ENCODE assay signal across 31 cellular contexts in genomic region chr1:214425101-214425500, GRCh38.
DNase-seq lines count a peak whose midpoint lies in the region; ATAC-seq and TF ChIP-seq lines count a peak whose summit lies in the region.
"Had no signal": no experiment of that assay in that cellular context is flagged by ENCODE, and none has a peak within 500 bp of the region (broad histone marks: within the 10 kb centered on the region; RNA-seq: fewer than 3 reads in every experiment).

No MANE protein-coding gene starts in this region.

- H3K27me3 Mint-ChIP-seq in activated naive CD8-positive, alpha-beta T cell treated with anti-CD3 and anti-CD28 coated beads for 36 hours: no peaks in the 10 kb centered on the region
- peaks cover 3% of the 10 kb centered on the region for H3K27me3 Mint-ChIP-seq in activated naive CD8-positive, alpha-beta T cell treated with anti-CD3 and anti-CD28 coated beads, Interleukin-2, amount 50 U/mL, for 24 hours
- H3K27me3 Mint-ChIP-seq in WTC11 (ENCODE audit: low read depth): no peaks in the 10 kb centered on the region
- H3K27me3 Mint-ChIP-seq in T-helper 2 cell treated with Interferon-gamma antibody and Interleukin-4, amounts not matched to agents 5 μg/mL and 100 μg/mL, for 36 hours (ENCODE audit: low read depth): no peaks in the 10 kb centered on the region
- H3K27me3 Mint-ChIP-seq: dendritic cell treated with granulocyte-macrophage colony-stimulating factor and Interleukin-4, amounts not matched to agents 40 ng/mL and 50 ng/mL, for 4 days had no signal

- peak overlapping the region; percentile 94 for H3K27ac ChIP-seq in epithelial cell of prostate
- H3K27ac ChIP-seq: gastroesophageal sphincter, thoracic aorta, VCaP had no signal

- H3K36me3 Mint-ChIP-seq in activated naive CD8-positive, alpha-beta T cell treated with anti-CD3 and anti-CD28 coated beads for 36 hours: peaks cover 6% of the 10 kb centered on the region
- H3K36me3 Mint-ChIP-seq in activated naive CD8-positive, alpha-beta T cell treated with anti-CD3 and anti-CD28 coated beads, Interleukin-2, amount 50 U/mL, for 24 hours (ENCODE audit: low read depth): no peaks in the 10 kb centered on the region
- 0 out of 2 replicates have a peak, but pooled peaks cover 3% of the 10 kb centered on the region for H3K36me3 Mint-ChIP-seq in WTC11
- peaks cover 20% of the 10 kb centered on the region for H3K36me3 Mint-ChIP-seq in T-helper 2 cell treated with Interferon-gamma antibody and Interleukin-4, amounts not matched to agents 5 μg/mL and 100 μg/mL, for 36 hours (ENCODE audit: low read depth)
- H3K36me3 Mint-ChIP-seq: naive B cell had no signal

- no peak overlapping the region for H3K4me3 Mint-ChIP-seq in activated naive CD8-positive, alpha-beta T cell treated with anti-CD3 and anti-CD28 coated beads for 36 hours
- no peak overlapping the region for H3K4me3 Mint-ChIP-seq in activated naive CD8-positive, alpha-beta T cell treated with anti-CD3 and anti-CD28 coated beads, Interleukin-2, amount 50 U/mL, for 24 hours
- no peak overlapping the region for H3K4me3 Mint-ChIP-seq in WTC11
- no peak overlapping the region for H3K4me3 Mint-ChIP-seq in T-helper 2 cell treated with Interferon-gamma antibody and Interleukin-4, amounts not matched to agents 5 μg/mL and 100 μg/mL, for 36 hours
- H3K4me3 Mint-ChIP-seq: activated CD4-positive, alpha-beta T cell treated with anti-CD3 and anti-CD28 coated beads, Interleukin-2, amount 10 ng/mL, durations not matched to agents 24 days and 14 days; activated CD8-positive, alpha-beta memory T cell treated with anti-CD3 and anti-CD28 coated beads, Interleukin-2, amount 10 ng/mL, durations not matched to agents 7 days and 5 days; dendritic cell treated with granulocyte-macrophage colony-stimulating factor and Interleukin-4, amounts not matched to agents 40 ng/mL and 50 ng/mL, for 4 days; endodermal cell; mesothelial cell of epicardium; naive B cell had no signal

- POLR2A ChIA-PET in WTC11 (lab: Charles Lee): no interaction called here

- peaks cover 2% of the 10 kb centered on the region for H3K9me3 Mint-ChIP-seq in activated naive CD8-positive, alpha-beta T cell treated with anti-CD3 and anti-CD28 coated beads for 36 hours
- H3K9me3 Mint-ChIP-seq in activated naive CD8-positive, alpha-beta T cell treated with anti-CD3 and anti-CD28 coated beads, Interleukin-2, amount 50 U/mL, for 24 hours: peaks cover 5% of the 10 kb centered on the region
- no peaks in the 10 kb centered on the region for H3K9me3 Mint-ChIP-seq in WTC11
- peaks cover 6% of the 10 kb centered on the region for H3K9me3 Mint-ChIP-seq in T-helper 2 cell treated with Interferon-gamma antibody and Interleukin-4, amounts not matched to agents 5 μg/mL and 100 μg/mL, for 36 hours
- H3K9me3 Mint-ChIP-seq: endodermal cell, mesothelial cell of epicardium had no signal

- no peak for DNase-seq in activated naive CD8-positive, alpha-beta T cell treated with anti-CD3 and anti-CD28 coated beads for 36 hours
- DNase-seq in activated naive CD8-positive, alpha-beta T cell treated with anti-CD3 and anti-CD28 coated beads, Interleukin-2, amount 50 U/mL, for 24 hours: no peak
- DNase-seq in WTC11 (ENCODE audit: low spot score) (no peak), epithelial cell of prostate (ENCODE audit: low read depth, low spot score) (no peak)
- DNase-seq in T-helper 2 cell treated with Interferon-gamma antibody and Interleukin-4, amounts not matched to agents 5 μg/mL and 100 μg/mL, for 36 hours (ENCODE audit: low spot score): no peak
- DNase-seq in activated naive CD4-positive, alpha-beta T cell treated with anti-CD3 and anti-CD28 coated beads, Interleukin-2, amount 50 U/mL, for 16 hours: no peak
- DNase-seq: ACHN; activated CD4-positive, alpha-beta T cell treated with anti-CD3 and anti-CD28 coated beads, Interleukin-2, amount 10 ng/mL, durations not matched to agents 24 days and 14 days; activated CD8-positive, alpha-beta memory T cell treated with anti-CD3 and anti-CD28 coated beads, Interleukin-2, amount 10 ng/mL, durations not matched to agents 7 days and 5 days; activated naive CD4-positive, alpha-beta T cell treated with Interleukin-2 at 50 U/mL for 16 hours; activated T-cell treated with anti-CD3 and anti-CD28 coated beads, Interleukin-2, amount 50 U/mL, for 48 hours; anterior cingulate cortex; caudate nucleus; DMS79 treated with DMSO at 0.1 percent for 48 hours; endodermal cell; hypothalamus; left ventricle myocardium superior; naive B cell; NCI-H1417; NCI-H2081 treated with DMSO at 0.1 percent for 48 hours; NCI-H774; RPMI8226; stimulated activated naive CD8-positive, alpha-beta T cell treated with anti-CD3 and anti-CD28 coated beads, Interleukin-15, Interleukin-2, amounts not matched to agents 100 U/mL and 50 U/mL, for 24 hours had no signal

- TF ChIP-seq CTCF in WTC11 (IDR thresholded peaks at IDR 0.05): no peak

- H3K4me1 Mint-ChIP-seq in activated naive CD8-positive, alpha-beta T cell treated with anti-CD3 and anti-CD28 coated beads for 36 hours: peaks cover 24% of the 10 kb centered on the region
- H3K4me1 Mint-ChIP-seq in activated naive CD8-positive, alpha-beta T cell treated with anti-CD3 and anti-CD28 coated beads, Interleukin-2, amount 50 U/mL, for 24 hours: peaks cover 30% of the 10 kb centered on the region
- peaks cover 62% of the 10 kb centered on the region for H3K4me1 Mint-ChIP-seq in WTC11
- peaks cover 58% of the 10 kb centered on the region for H3K4me1 Mint-ChIP-seq in T-helper 2 cell treated with Interferon-gamma antibody and Interleukin-4, amounts not matched to agents 5 μg/mL and 100 μg/mL, for 36 hours (ENCODE audit: low read depth)

- CTCF ChIA-PET in WTC11 (lab: Charles Lee): no interaction called here

- H3K27ac Mint-ChIP-seq in activated naive CD8-positive, alpha-beta T cell treated with anti-CD3 and anti-CD28 coated beads for 36 hours: peak overlapping the region; percentile 35
- H3K27ac Mint-ChIP-seq in activated naive CD8-positive, alpha-beta T cell treated with anti-CD3 and anti-CD28 coated beads, Interleukin-2, amount 50 U/mL, for 24 hours: no peak overlapping the region
- 0 out of 2 replicates have a peak overlapping the region, but pooled peaks have one; percentile 37 for H3K27ac Mint-ChIP-seq in WTC11
- H3K27ac Mint-ChIP-seq in T-helper 2 cell treated with Interferon-gamma antibody and Interleukin-4, amounts not matched to agents 5 μg/mL and 100 μg/mL, for 36 hours: no peak overlapping the region
- H3K27ac Mint-ChIP-seq: activated CD4-positive, alpha-beta T cell treated with anti-CD3 and anti-CD28 coated beads, Interleukin-2, amount 10 ng/mL, durations not matched to agents 24 days and 14 days; activated CD8-positive, alpha-beta memory T cell treated with anti-CD3 and anti-CD28 coated beads, Interleukin-2, amount 10 ng/mL, durations not matched to agents 7 days and 5 days; dendritic cell treated with granulocyte-macrophage colony-stimulating factor and Interleukin-4, amounts not matched to agents 40 ng/mL and 50 ng/mL, for 4 days; endodermal cell; mesothelial cell of epicardium; naive B cell had no signal

- ATAC-seq in activated naive CD8-positive, alpha-beta T cell treated with anti-CD3 and anti-CD28 coated beads, Interleukin-2, amount 50 U/mL, for 24 hours: no peak
- ATAC-seq in WTC11 (no peak), GM19395 (IDR thresholded peaks at IDR 0.05; ENCODE audit: unreplicated experiment) (no peak), GM18519 (IDR thresholded peaks at IDR 0.05; ENCODE audit: low FRiP score, unreplicated experiment) (no peak)
- ATAC-seq: activated CD8-positive, alpha-beta memory T cell treated with anti-CD3 and anti-CD28 coated beads, Interleukin-2, amount 10 ng/mL, durations not matched to agents 7 days and 5 days; gastroesophageal sphincter; K562; left ventricle myocardium superior; stimulated activated naive CD8-positive, alpha-beta T cell treated with anti-CD3 and anti-CD28 coated beads, Interleukin-15, Interleukin-2, amounts not matched to agents 100 U/mL and 50 U/mL, for 24 hours had no signal

TF ChIP-seq in WTC11, 78 proteins besides CTCF, POLR2A, EP300 and RAD21:
- TF ChIP-seq, protein P1, sequence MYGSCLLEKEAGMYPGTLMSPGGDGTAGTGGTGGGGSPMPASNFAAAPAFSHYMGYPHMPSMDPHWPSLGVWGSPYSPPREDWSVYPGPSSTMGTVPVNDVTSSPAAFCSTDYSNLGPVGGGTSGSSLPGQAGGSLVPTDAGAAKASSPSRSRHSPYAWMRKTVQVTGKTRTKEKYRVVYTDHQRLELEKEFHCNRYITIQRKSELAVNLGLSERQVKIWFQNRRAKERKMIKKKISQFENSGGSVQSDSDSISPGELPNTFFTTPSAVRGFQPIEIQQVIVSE (CRISPR knock-in tag; IDR thresholded peaks at IDR 0.05; ENCODE audit: borderline replicate concordance): no peak

Comparison
In these comparisons a context has a peak if more than half of its experiments do, and no peak if none do; other contexts are left out.
1. H3K27ac Mint-ChIP-seq: peak in activated naive CD8-positive, alpha-beta T cell treated with anti-CD3 and anti-CD28 coated beads for 36 hours (single experiment) and WTC11 (single experiment); none in activated naive CD8-positive, alpha-beta T cell treated with anti-CD3 and anti-CD28 coated beads, Interleukin-2, amount 50 U/mL, for 24 hours (single experiment) and T-helper 2 cell treated with Interferon-gamma antibody and Interleukin-4, amounts not matched to agents 5 μg/mL and 100 μg/mL, for 36 hours (single experiment).